ENCODE assay signal across 10 cellular contexts in the genomic region with DNA sequence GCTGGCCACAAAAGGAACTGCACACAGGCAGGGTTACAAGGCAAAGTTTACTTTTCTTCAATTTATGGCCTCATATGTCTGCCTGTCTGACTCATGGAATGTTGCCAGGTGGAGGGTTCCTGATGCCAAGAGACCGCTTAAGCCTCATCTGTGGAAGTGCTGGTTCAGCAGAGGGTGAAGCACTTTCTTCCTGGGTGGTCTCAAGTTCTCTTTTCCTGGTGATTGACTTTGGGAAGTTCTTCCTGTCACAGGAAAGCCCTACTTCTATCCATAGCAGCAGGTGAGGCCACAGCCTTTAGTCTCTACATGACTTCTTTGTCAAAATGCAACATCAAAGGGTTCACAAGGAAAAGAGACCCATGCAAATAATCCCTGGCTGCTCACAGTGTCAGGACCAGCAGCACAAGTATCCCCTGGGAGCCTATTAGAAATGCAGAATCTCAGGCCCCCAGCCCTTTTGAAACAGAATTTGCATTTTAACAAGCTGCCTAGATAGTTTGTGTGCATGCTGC.
A peak's percentile ranks its signal among the peaks of the same experiment; 100 is the strongest.
DNase-seq lines count a peak whose midpoint lies in the region; ATAC-seq lines count a peak whose summit lies in the region.
"Had no signal": no experiment of that assay in that cellular context is flagged by ENCODE, and none has a peak within 500 bp of the region (broad histone marks: within the 10 kb centered on the region; RNA-seq: fewer than 3 reads in every experiment).

No MANE protein-coding gene starts in this region.

- no peak overlapping the region for H3K18ac ChIP-seq in mesendoderm (ENCODE audit: low read length)

- no peak overlapping the region for H3K23ac ChIP-seq in mesendoderm (ENCODE audit: low read length)

- H3K4me1 ChIP-seq in mesendoderm (ENCODE audit: control insufficient read depth, low read depth, low read length), result peaks cover 17% of the 10 kb centered on the region
- H3K4me1 ChIP-seq: esophagus squamous epithelium had no signal

- H3K4ac ChIP-seq in mesendoderm (ENCODE audit: low read depth, low read length), result no peak overlapping the region

- H3K27me3 ChIP-seq in mesendoderm (ENCODE audit: insufficient read depth, low read length, poor library complexity), result no peaks in the 10 kb centered on the region

- DNase-seq in DMS 273 treated with DMSO at 0.1 percent for 48 hours (lab: John Stamatoyannopoulos, UW) (peak; percentile 4), M059J (ENCODE audit: low read depth) (peak; percentile 4), dermis blood vessel endothelial cell (peak; percentile 1), mesendoderm (peak; percentile 58), SKM-1 (lab: John Stamatoyannopoulos, UW; ENCODE audit: unreplicated experiment) (no peak)
- DNase-seq: esophagus squamous epithelium, stomach had no signal

- no CpG with 5 or more reads among the region's 1 CpG for WGBS in mesendoderm (ENCODE audit: extremely low coverage, insufficient coverage, low lambda C conversion rate)

- peak overlapping the region; percentile 88 for H3K27ac ChIP-seq in mesendoderm (ENCODE audit: low read depth, low read length)
- H3K27ac ChIP-seq: esophagus squamous epithelium, stomach had no signal

- no peak overlapping the region for H2BK15ac ChIP-seq in mesendoderm (replicated peaks; ENCODE audit: low read depth)

- H3K4me3 ChIP-seq in mesendoderm (ENCODE audit: low read length), result no peak overlapping the region
- H3K4me3 ChIP-seq: esophagus squamous epithelium, stomach had no signal

- H4K8ac ChIP-seq in mesendoderm (ENCODE audit: low read depth, low read length), result no peak overlapping the region

- no peaks in the 10 kb centered on the region for H3K79me2 ChIP-seq in mesendoderm (ENCODE audit: control insufficient read depth, insufficient read depth, low read length)

- peak overlapping the region; percentile 48 for H2BK120ac ChIP-seq in mesendoderm (ENCODE audit: low read depth, low read length)

- H3K4me2 ChIP-seq in mesendoderm (ENCODE audit: low read length), result no peak overlapping the region

- no peak overlapping the region for H2BK5ac ChIP-seq in mesendoderm (ENCODE audit: low read length)

- no peak overlapping the region for H4K5ac ChIP-seq in mesendoderm (ENCODE audit: low read length)

- H3K36me3 ChIP-seq in mesendoderm (ENCODE audit: control insufficient read depth, insufficient read depth, low read length), result no peaks in the 10 kb centered on the region
- H3K36me3 ChIP-seq: esophagus squamous epithelium, stomach had no signal

- ATAC-seq in HG02885 (IDR thresholded peaks at IDR 0.05; ENCODE audit: poor library complexity, unreplicated experiment) (no peak), GM19324 (IDR thresholded peaks at IDR 0.05; ENCODE audit: low FRiP score, unreplicated experiment) (no peak), GM19023 (IDR thresholded peaks at IDR 0.05; ENCODE audit: unreplicated experiment) (no peak)

- H2AK5ac ChIP-seq in mesendoderm (ENCODE audit: low read length), result no peak overlapping the region

- peak overlapping the region; percentile 54 for H3K56ac ChIP-seq in mesendoderm (ENCODE audit: low read length)

- H3K79me1 ChIP-seq in mesendoderm (ENCODE audit: low read length), result no peaks in the 10 kb centered on the region

- no peak overlapping the region for H3K9ac ChIP-seq in mesendoderm (ENCODE audit: low read length)
